8 cellular contexts compared by ENCODE assay signal in genomic region chr16:24070851-24071250, GRCh38.
DNase-seq lines count a peak whose midpoint lies in the region; ATAC-seq and TF ChIP-seq lines count a peak whose summit lies in the region.

No MANE protein-coding gene starts in this region.

- peak; percentile 12 to 23 for DNase-seq in NCI-H524 (lab: John Stamatoyannopoulos, UW)
- DNase-seq in NCI-H524 treated with DMSO at 0.1 percent for 48 hours (lab: John Stamatoyannopoulos, UW): no peak
- DNase-seq in RWPE2 (ENCODE audit: low spot score): no peak
- DNase-seq in dorsolateral prefrontal cortex: peak in 1 of 10 donors; percentile 30
- DNase-seq in naive thymus-derived CD8-positive, alpha-beta T cell: peak in 3 of 10 donors; percentile 9 to 16 (median 12)
- DNase-seq in GF-D8 (lab: John Stamatoyannopoulos, UW): no peak
- no peak for DNase-seq in effector CD4-positive, alpha-beta T cell

- intact Hi-C loops in dorsolateral prefrontal cortex (cut with DNase I): loop anchor here in 1 of 2 donors (10.0 kb wide), 1 partner anchor 184 kb away; the partner anchor contains the start of gene CACNG3

- no peaks in the 10 kb centered on the region for H3K9me3 ChIP-seq in RWPE2 (ENCODE audit: severe bottlenecking)

- H3K4me3 ChIP-seq in RWPE2 (ENCODE audit: severe bottlenecking) (no peak overlapping the region), dorsolateral prefrontal cortex (no peak overlapping the region)

- no peaks in the 10 kb centered on the region for H3K27me3 Mint-ChIP-seq in naive thymus-derived CD8-positive, alpha-beta T cell

- peak overlapping the region in 6 of 10 donors; percentile 2 to 47 (median 10) for H3K27ac Mint-ChIP-seq in naive thymus-derived CD8-positive, alpha-beta T cell

- peaks cover 0 to 19% (median 3%) of the 10 kb centered on the region in 3 donors for H3K36me3 Mint-ChIP-seq in naive thymus-derived CD8-positive, alpha-beta T cell

- H3K4me3 Mint-ChIP-seq in naive thymus-derived CD8-positive, alpha-beta T cell: peak overlapping the region in 1 of 10 donors; percentile 24

- peak; percentile 64 for ATAC-seq in HG03354 (IDR thresholded peaks at IDR 0.05; ENCODE audit: poor library complexity, severe bottlenecking, unreplicated experiment)
- ATAC-seq in RWPE2 (ENCODE audit: low read depth): peak; percentile 55; the same call in 1 of the 3 replicates
- peak; percentile 42 for ATAC-seq in naive thymus-derived CD8-positive, alpha-beta T cell

- no peak overlapping the region for H3K27ac ChIP-seq in RWPE2 (ENCODE audit: poor library complexity, severe bottlenecking)
- H3K27ac ChIP-seq in dorsolateral prefrontal cortex: no peak overlapping the region

- POLR2A ChIA-PET in naive thymus-derived CD8-positive, alpha-beta T cell (lab: Charles Lee): interaction anchor here (0.6 kb wide), 1 partner anchor 9 kb away, joined by 5 read pairs; no protein-coding TSS in a partner anchor

- peaks cover 16 to 52% (median 37%) of the 10 kb centered on the region in 4 donors for H3K4me1 Mint-ChIP-seq in naive thymus-derived CD8-positive, alpha-beta T cell

- no peaks in the 10 kb centered on the region for H3K4me1 ChIP-seq in RWPE2 (ENCODE audit: insufficient read depth, poor library complexity, severe bottlenecking)

- H3K27me3 ChIP-seq in RWPE2 (ENCODE audit: insufficient read depth, poor library complexity, severe bottlenecking) (peaks cover 4% of the 10 kb centered on the region), dorsolateral prefrontal cortex (no peaks in the 10 kb centered on the region)

- H3K9me3 Mint-ChIP-seq in naive thymus-derived CD8-positive, alpha-beta T cell: no peaks in the 10 kb centered on the region

- H3K36me3 ChIP-seq in RWPE2 (ENCODE audit: low read depth): no peaks in the 10 kb centered on the region

- TF ChIP-seq CTCF in RWPE2 (IDR thresholded peaks at IDR 0.05; ENCODE audit: poor library complexity, severe bottlenecking) (peak; percentile 36), dorsolateral prefrontal cortex (IDR thresholded peaks at IDR 0.05 in 54 of 56, conservative IDR thresholded peaks at IDR 0.05 in 2 of 56; ENCODE audit: low read depth in 1 of 56, partially characterized antibody in 56 of 56) (peak in 53 of 56 donors; percentile 27 to 71 (median 55))

Comparison
In these comparisons a context has a peak if more than half of its experiments do, and no peak if none do; other contexts are left out.
1. DNase-seq: peak in NCI-H524 (2 of 2); none in NCI-H524 treated with DMSO at 0.1 percent for 48 hours (single experiment), RWPE2 (single experiment), GF-D8 (single experiment) and effector CD4-positive, alpha-beta T cell (single experiment).
2. Peak in every context shown above with its lines, with median percentiles within 50 percentile points of each other: ATAC-seq.